Comparison of ENCODE assay signal across 28 cellular contexts in the genomic region with DNA sequence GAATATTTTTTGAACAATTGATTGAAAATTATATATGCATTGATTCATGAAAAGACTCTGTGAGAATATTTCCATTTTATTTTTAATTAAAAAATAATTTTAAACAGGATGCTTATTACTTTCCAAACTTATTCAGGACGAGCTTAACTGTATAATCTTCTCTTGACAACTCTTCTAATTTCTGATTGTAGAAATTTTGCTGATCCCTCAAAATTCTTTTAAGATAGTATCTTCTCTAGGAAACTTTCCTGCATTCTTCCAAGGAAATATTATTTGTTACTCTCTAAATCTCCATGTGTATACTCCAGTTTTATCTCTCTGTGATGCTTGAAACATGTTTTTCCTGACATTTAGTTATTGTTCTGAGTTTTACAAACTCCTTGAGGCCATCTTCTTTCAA.
"Had no signal": no experiment of that assay in that cellular context is flagged by ENCODE, and none has a peak within 500 bp of the region (broad histone marks: within the 10 kb centered on the region; RNA-seq: fewer than 3 reads in every experiment).

No MANE protein-coding gene starts in this region.

- H3K79me2 ChIP-seq: parathyroid adenoma had no signal

- H3K9me3 ChIP-seq: ovary, spleen, suprapubic skin, testis, tibial artery, transverse colon, upper lobe of right lung, uterus had no signal

- H2AFZ ChIP-seq: neural progenitor cell, parathyroid adenoma had no signal

- H3K9ac ChIP-seq: neural progenitor cell, parathyroid adenoma had no signal

- H3K4me2 ChIP-seq: neural progenitor cell, smooth muscle cell had no signal

- H3K4me3 ChIP-seq: neural progenitor cell, ovary, psoas muscle, skin epidermis, smooth muscle cell, spleen, suprapubic skin, testis, tibial artery, transverse colon, upper lobe of right lung, uterus had no signal

- H3K27ac ChIP-seq: neural progenitor cell, ovary, parathyroid adenoma, psoas muscle, skin epidermis, spleen, suprapubic skin, testis, tibial artery, transverse colon, upper lobe of right lung, uterus had no signal

- H3K36me3 ChIP-seq: neural progenitor cell, ovary, spleen, suprapubic skin, tibial artery, transverse colon, upper lobe of right lung, uterus had no signal

- ATAC-seq: natural killer cell; psoas muscle; right cardiac atrium; sciatic nerve; stimulated activated memory B cell treated with anti-CD40 and anti-IgM and Interleukin-4, amounts not matched to agents 10 μg/mL and 1 μg/mL and 100 μg/mL, for 72 hours; stimulated activated naive CD8-positive, alpha-beta T cell treated with anti-CD3 and anti-CD28 coated beads, Interleukin-15, amount 100 ng/mL, for 72 hours; stimulated activated naive CD8-positive, alpha-beta T cell treated with anti-CD3 and anti-CD28 coated beads, Interleukin-15, Interleukin-2, amounts not matched to agents 100 U/mL and 50 U/mL, for 24 hours; upper lobe of right lung had no signal

- DNase-seq: natural killer cell; occipital lobe; ovary; posterior cingulate gyrus; psoas muscle; right cardiac atrium; spleen; stimulated activated CD4-positive, alpha-beta T cell treated with anti-CD3 and anti-CD28 coated beads, Interleukin-12 subunit alpha, Interleukin-12 subunit beta, amount 100 ng/mL, for 4 hours; stimulated activated CD4-positive, alpha-beta T cell treated with anti-CD3 and anti-CD28 coated beads, Interleukin-1b, Interleukin-23, amount 100 ng/mL, for 48 hours; stimulated activated CD4-positive, alpha-beta T cell treated with anti-CD3 and anti-CD28 coated beads, Interleukin-4, amount 100 ng/mL, for 1 hour; stimulated activated CD4-positive, alpha-beta T cell treated with anti-CD3 and anti-CD28 coated beads, Interleukin-4, amount 100 ng/mL, for 4 hours; stimulated activated CD8-positive, alpha-beta memory T cell treated with anti-CD3 and anti-CD28 coated beads, Interleukin-4, amount 100 ng/mL, for 48 hours; stimulated activated naive CD4-positive, alpha-beta T cell; stimulated activated naive CD8-positive, alpha-beta T cell treated with anti-CD3 and anti-CD28 coated beads, Interleukin-15, amount 100 ng/mL, for 72 hours; stimulated activated naive CD8-positive, alpha-beta T cell treated with anti-CD3 and anti-CD28 coated beads, Interleukin-15, Interleukin-2, amounts not matched to agents 100 U/mL and 50 U/mL, for 24 hours; substantia nigra; testis; tibial artery; transverse colon; upper lobe of right lung; uterus had no signal

- H3K4me1 ChIP-seq: neural progenitor cell, parathyroid adenoma, spleen, testis, upper lobe of right lung had no signal

- H3K27me3 ChIP-seq: neural progenitor cell, ovary, spleen, suprapubic skin, testis, tibial artery, transverse colon, upper lobe of right lung, uterus had no signal
